In the genomic region with DNA sequence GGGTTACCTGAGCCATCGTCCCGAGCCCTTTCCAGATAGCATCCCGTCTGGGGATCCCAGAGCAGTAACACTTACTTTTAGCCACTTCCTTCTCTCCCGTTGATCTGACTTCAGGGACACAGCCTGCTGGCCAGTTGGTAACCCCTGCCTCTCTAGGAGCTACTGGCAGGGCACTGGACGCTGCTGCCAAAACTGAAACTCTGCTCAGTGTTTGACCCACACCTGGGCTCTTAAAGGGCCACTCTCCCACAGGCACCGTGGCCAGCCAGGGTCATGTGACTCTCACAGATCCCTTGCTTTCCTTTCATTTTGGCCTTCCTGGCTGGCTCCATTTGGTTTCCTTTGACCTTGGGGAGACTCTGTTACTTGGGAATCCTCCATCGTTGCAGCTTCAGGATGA, we compare ENCODE assay signal across 1 cellular context.
A peak's percentile ranks its signal among the peaks of the same experiment; 100 is the strongest.
TF ChIP-seq lines count a peak whose summit lies in the region.

A gene with protein sequence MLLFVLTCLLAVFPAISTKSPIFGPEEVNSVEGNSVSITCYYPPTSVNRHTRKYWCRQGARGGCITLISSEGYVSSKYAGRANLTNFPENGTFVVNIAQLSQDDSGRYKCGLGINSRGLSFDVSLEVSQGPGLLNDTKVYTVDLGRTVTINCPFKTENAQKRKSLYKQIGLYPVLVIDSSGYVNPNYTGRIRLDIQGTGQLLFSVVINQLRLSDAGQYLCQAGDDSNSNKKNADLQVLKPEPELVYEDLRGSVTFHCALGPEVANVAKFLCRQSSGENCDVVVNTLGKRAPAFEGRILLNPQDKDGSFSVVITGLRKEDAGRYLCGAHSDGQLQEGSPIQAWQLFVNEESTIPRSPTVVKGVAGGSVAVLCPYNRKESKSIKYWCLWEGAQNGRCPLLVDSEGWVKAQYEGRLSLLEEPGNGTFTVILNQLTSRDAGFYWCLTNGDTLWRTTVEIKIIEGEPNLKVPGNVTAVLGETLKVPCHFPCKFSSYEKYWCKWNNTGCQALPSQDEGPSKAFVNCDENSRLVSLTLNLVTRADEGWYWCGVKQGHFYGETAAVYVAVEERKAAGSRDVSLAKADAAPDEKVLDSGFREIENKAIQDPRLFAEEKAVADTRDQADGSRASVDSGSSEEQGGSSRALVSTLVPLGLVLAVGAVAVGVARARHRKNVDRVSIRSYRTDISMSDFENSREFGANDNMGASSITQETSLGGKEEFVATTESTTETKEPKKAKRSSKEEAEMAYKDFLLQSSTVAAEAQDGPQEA (minus strand): TSS at position 206 of the 400 bp plus-strand sequence. CDS start 5,935 bp downstream, outside the sequence.

TF ChIP-seq in liver, 16 proteins besides CTCF, POLR2A, EP300 and RAD21 (continued from another document):
- TF ChIP-seq, protein P1, sequence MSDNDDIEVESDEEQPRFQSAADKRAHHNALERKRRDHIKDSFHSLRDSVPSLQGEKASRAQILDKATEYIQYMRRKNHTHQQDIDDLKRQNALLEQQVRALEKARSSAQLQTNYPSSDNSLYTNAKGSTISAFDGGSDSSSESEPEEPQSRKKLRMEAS (IDR thresholded peaks at IDR 0.05), result peak; percentile 82
- TF ChIP-seq EGR1 (IDR thresholded peaks at IDR 0.05; ENCODE audit: low read depth in 2 of 2) (no peak), HNF4A (conservative IDR thresholded peaks at IDR 0.05) (peak; percentile 27 to 29), TAF1 (conservative IDR thresholded peaks at IDR 0.05) (peak; percentile 39)
TF ChIP-seq in liver: peak in this region for 5.
